8 cellular contexts compared by ENCODE assay signal in the genomic region with DNA sequence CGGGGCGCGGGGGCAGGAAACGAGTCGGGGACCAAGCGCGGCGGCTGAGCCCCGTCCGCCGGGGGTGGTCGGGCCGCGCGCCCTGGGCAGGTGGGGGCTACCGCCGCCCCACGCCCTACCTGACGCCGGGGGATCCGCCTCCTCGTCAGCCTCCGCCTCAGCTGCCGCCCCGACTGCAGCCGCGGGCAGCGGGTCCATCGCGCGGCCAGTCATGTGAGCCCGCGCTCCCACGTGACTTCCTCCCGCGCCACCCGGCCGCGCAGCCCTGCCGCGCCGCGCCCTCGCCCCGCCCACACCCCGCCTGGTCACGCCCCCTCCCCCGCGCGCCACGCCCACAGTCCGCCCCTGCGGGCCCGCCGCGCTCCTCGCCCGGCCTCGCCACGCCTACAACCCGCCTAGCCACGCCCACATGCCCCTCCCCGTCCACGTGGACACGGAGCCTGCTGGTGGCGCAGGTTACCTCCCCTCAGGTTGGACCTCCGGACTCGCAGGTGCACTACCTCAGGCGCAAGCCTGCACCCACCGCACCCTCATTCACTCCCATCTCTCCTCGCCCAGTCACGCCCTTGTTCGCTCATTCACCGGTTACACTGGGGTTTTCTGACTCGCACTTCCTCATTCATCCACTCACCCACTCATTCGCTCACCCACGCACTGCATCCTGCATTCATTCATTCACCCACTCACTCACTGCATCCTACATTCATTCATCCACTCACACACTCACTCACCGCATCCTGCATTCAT. TPM values are rescaled to one million over a fixed set of nuclear protein-coding genes. Genes with fewer than 3 reads are reported as not detected.
DNase-seq lines count a peak whose midpoint lies in the region; ATAC-seq and TF ChIP-seq lines count a peak whose summit lies in the region.

A gene with protein sequence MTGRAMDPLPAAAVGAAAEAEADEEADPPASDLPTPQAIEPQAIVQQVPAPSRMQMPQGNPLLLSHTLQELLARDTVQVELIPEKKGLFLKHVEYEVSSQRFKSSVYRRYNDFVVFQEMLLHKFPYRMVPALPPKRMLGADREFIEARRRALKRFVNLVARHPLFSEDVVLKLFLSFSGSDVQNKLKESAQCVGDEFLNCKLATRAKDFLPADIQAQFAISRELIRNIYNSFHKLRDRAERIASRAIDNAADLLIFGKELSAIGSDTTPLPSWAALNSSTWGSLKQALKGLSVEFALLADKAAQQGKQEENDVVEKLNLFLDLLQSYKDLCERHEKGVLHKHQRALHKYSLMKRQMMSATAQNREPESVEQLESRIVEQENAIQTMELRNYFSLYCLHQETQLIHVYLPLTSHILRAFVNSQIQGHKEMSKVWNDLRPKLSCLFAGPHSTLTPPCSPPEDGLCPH (minus strand): TSS at position 233 of the 747 bp plus-strand sequence. CDS start 20 bp downstream, at position 213.

- TF ChIP-seq CTCF in activated CD8-positive, alpha-beta T cell treated with anti-CD3 and anti-CD28 coated beads for 36 hours (IDR thresholded peaks at IDR 0.05): no peak
- no peak for TF ChIP-seq CTCF in lower lobe of right lung (IDR thresholded peaks at IDR 0.05)

- peaks cover 7% of the 10 kb centered on the region for H3K4me1 ChIP-seq in CD4-positive, CD25-positive, alpha-beta regulatory T cell (ENCODE audit: control insufficient read depth, insufficient read depth, low read length, poor library complexity, severe bottlenecking)
- H3K4me1 ChIP-seq in ectodermal cell (ENCODE audit: control insufficient read depth, insufficient read depth, low read length): peaks cover 13% of the 10 kb centered on the region
- H3K4me1 ChIP-seq in lower lobe of right lung: peaks cover 15% of the 10 kb centered on the region

- H3K27ac Mint-ChIP-seq in CD4-positive, CD25-positive, alpha-beta regulatory T cell: peak within 1 kb of the TSS; percentile 90 to 95 (median 95)
- peak within 1 kb of the TSS; percentile 78 for H3K27ac Mint-ChIP-seq in activated CD8-positive, alpha-beta T cell treated with anti-CD3 and anti-CD28 coated beads for 36 hours

- 3% methylated on average over 78 of the region's 78 CpGs for whole genome bisulfite sequencing in ectodermal cell, 2 experiments

- H3K4me1 Mint-ChIP-seq in CD4-positive, CD25-positive, alpha-beta regulatory T cell: peaks cover 0 to 14% (median 10%) of the 10 kb centered on the region in 4 donors
- H3K4me1 Mint-ChIP-seq in activated CD8-positive, alpha-beta T cell treated with anti-CD3 and anti-CD28 coated beads for 36 hours (ENCODE audit: low read depth): peaks cover 14% of the 10 kb centered on the region

- peak within 1 kb of the TSS; percentile 91 to 98 (median 94) for H3K4me3 Mint-ChIP-seq in CD4-positive, CD25-positive, alpha-beta regulatory T cell
- no peak within 1 kb of the TSS for H3K4me3 Mint-ChIP-seq in activated CD8-positive, alpha-beta T cell treated with anti-CD3 and anti-CD28 coated beads for 36 hours

- DNase-seq in CD4-positive, CD25-positive, alpha-beta regulatory T cell: peak; percentile 88 to 96 (median 95)
- DNase-seq in NCI-H82 treated with DMSO at 0.1 percent for 48 hours (lab: John Stamatoyannopoulos, UW; ENCODE audit: unreplicated experiment) (peak; percentile 68), lower lobe of right lung (peak; percentile 93)
- DNase-seq in activated CD8-positive, alpha-beta T cell treated with anti-CD3 and anti-CD28 coated beads for 36 hours: peak; percentile 95
- DNase-seq in stimulated activated CD4-positive, alpha-beta T cell treated with anti-CD3 and anti-CD28 coated beads, TNF-alpha, amount 100 ng/mL, for 1 hour (ENCODE audit: low read depth in 3 of 3, low spot score in 1 of 3): peak; percentile 89 to 97 (median 95)

- H3K9me3 Mint-ChIP-seq in CD4-positive, CD25-positive, alpha-beta regulatory T cell: peaks cover 0 to 2% (median 0%) of the 10 kb centered on the region in 7 donors
- H3K9me3 Mint-ChIP-seq in activated CD8-positive, alpha-beta T cell treated with anti-CD3 and anti-CD28 coated beads for 36 hours: no peaks in the 10 kb centered on the region

- CTCF ChIA-PET in activated CD8-positive, alpha-beta T cell treated with anti-CD3 and anti-CD28 coated beads for 36 hours (lab: Charles Lee): no interaction called here

- intact Hi-C loops in activated CD8-positive, alpha-beta T cell treated with anti-CD3 and anti-CD28 coated beads for 36 hours (cut with micrococcal nuclease): no loop called here
- intact Hi-C loops in lower lobe of right lung (cut with DNase I): no loop called here

- peak; percentile 87 to 92 for ATAC-seq in CD4-positive, CD25-positive, alpha-beta regulatory T cell (ENCODE audit: low read depth in 2 of 2)
- ATAC-seq in GM19452 (IDR thresholded peaks at IDR 0.05; ENCODE audit: unreplicated experiment): peak; percentile 65
- peak; percentile 68 for ATAC-seq in HG03571 (IDR thresholded peaks at IDR 0.05; ENCODE audit: unreplicated experiment)
- peak; percentile 90 for ATAC-seq in activated CD8-positive, alpha-beta T cell treated with anti-CD3 and anti-CD28 coated beads for 36 hours
- peak; percentile 99 to 100 for ATAC-seq in lower lobe of right lung

- no peaks in the 10 kb centered on the region for H3K27me3 ChIP-seq in CD4-positive, CD25-positive, alpha-beta regulatory T cell (ENCODE audit: control insufficient read depth, insufficient read depth, low read length)
- no peaks in the 10 kb centered on the region for H3K27me3 ChIP-seq in ectodermal cell (ENCODE audit: control insufficient read depth, insufficient read depth, low read length, poor library complexity, severe bottlenecking)
- H3K27me3 ChIP-seq in lower lobe of right lung (ENCODE audit: low read depth): no peaks in the 10 kb centered on the region

- peaks cover 2% of the 10 kb centered on the region for H3K27me3 Mint-ChIP-seq in CD4-positive, CD25-positive, alpha-beta regulatory T cell
- H3K27me3 Mint-ChIP-seq in activated CD8-positive, alpha-beta T cell treated with anti-CD3 and anti-CD28 coated beads for 36 hours: no peaks in the 10 kb centered on the region

- peaks cover 4% of the 10 kb centered on the region for H3K36me3 ChIP-seq in CD4-positive, CD25-positive, alpha-beta regulatory T cell (ENCODE audit: control insufficient read depth, insufficient read depth, low read length)
- H3K36me3 ChIP-seq in ectodermal cell (ENCODE audit: control insufficient read depth, insufficient read depth, low read length) (no peaks in the 10 kb centered on the region), lower lobe of right lung (no peaks in the 10 kb centered on the region)

- POLR2A ChIA-PET in activated CD8-positive, alpha-beta T cell treated with anti-CD3 and anti-CD28 coated beads for 36 hours (lab: Charles Lee): interaction anchor here (1.0 to 1.6 kb wide), 2 partner anchors 14 to 40 kb away, joined by 4 to 5 read pairs; a partner anchor contains a TSS

- H3K36me3 Mint-ChIP-seq in CD4-positive, CD25-positive, alpha-beta regulatory T cell: peaks cover 4% of the 10 kb centered on the region
- H3K36me3 Mint-ChIP-seq in activated CD8-positive, alpha-beta T cell treated with anti-CD3 and anti-CD28 coated beads for 36 hours (ENCODE audit: low read depth): peaks cover 2% of the 10 kb centered on the region

- no peaks in the 10 kb centered on the region for H3K9me3 ChIP-seq in CD4-positive, CD25-positive, alpha-beta regulatory T cell (ENCODE audit: control insufficient read depth in 2 of 2, low read length in 2 of 2)
- no peaks in the 10 kb centered on the region for H3K9me3 ChIP-seq in ectodermal cell (ENCODE audit: control insufficient read depth, low read length)
- no peaks in the 10 kb centered on the region for H3K9me3 ChIP-seq in lower lobe of right lung

- peak within 1 kb of the TSS; percentile 74 for H3K27ac ChIP-seq in CD4-positive, CD25-positive, alpha-beta regulatory T cell (ENCODE audit: insufficient read depth, low read length, poor library complexity, severe bottlenecking)
- H3K27ac ChIP-seq in ectodermal cell (ENCODE audit: insufficient read depth, low read depth, low read length, poor library complexity, severe bottlenecking) (no peak within 1 kb of the TSS), lower lobe of right lung (peak within 1 kb of the TSS; percentile 86)

- H3K4me3 ChIP-seq in CD4-positive, CD25-positive, alpha-beta regulatory T cell (ENCODE audit: low read depth, low read length): peak within 1 kb of the TSS; percentile 50
- H3K4me3 ChIP-seq in ectodermal cell (ENCODE audit: insufficient read depth, low read depth, low read length) (peak within 1 kb of the TSS; percentile 73), lower lobe of right lung (peak within 1 kb of the TSS; percentile 95)

RNA-seq across cellular contexts. Expression of the gene that starts here (rescaled TPM):
- 7.3 TPM for total RNA-seq in CD4-positive, CD25-positive, alpha-beta regulatory T cell
- polyA plus RNA-seq in CD4-positive, CD25-positive, alpha-beta regulatory T cell: 10 to 100 TPM in 2 of 4 donors, 1 to 10 TPM in 2; 5.7 to 14.5 (median 10.8) TPM
- total RNA-seq in activated CD8-positive, alpha-beta T cell treated with anti-CD3 and anti-CD28 coated beads for 36 hours: 10 to 100 TPM; 31.7 to 36.8 TPM
- 43.7 TPM for polyA plus RNA-seq in ectodermal cell (2013, experiment 1 of 4)
- 46.1 TPM for polyA plus RNA-seq in ectodermal cell (2013, experiment 2 of 4)
- polyA plus RNA-seq in ectodermal cell (2013, experiment 3 of 4): 21.1 TPM
- polyA plus RNA-seq in ectodermal cell (2013, experiment 4 of 4): 26.1 TPM
- 43.1 TPM for total RNA-seq in lower lobe of right lung
